In genomic region chr17:541253-542190, GRCh38 we compare ENCODE assay signal across 7 cellular contexts.
DNase-seq lines count a peak whose midpoint lies in the region; ATAC-seq, FAIRE-seq and TF ChIP-seq lines count a peak whose summit lies in the region.
"Not testable (repeated sequence)": the region's sequence is repeated elsewhere in the genome, so short reads cannot be mapped to it uniquely, and the experiment has no call there.

No MANE protein-coding gene starts in this region.

- POLR2A ChIA-PET in H1 (lab: Charles Lee; ENCODE audit: partially characterized antibody); HepG2 (lab: Yijun Ruan, JAX): not testable (repeated sequence)

- not testable (repeated sequence) for ATAC-seq in HepG2

- H3K23ac ChIP-seq in H1 (ENCODE audit: insufficient read length) = not testable (repeated sequence)

- peak overlapping the region in 1 of 10 experiments; percentile 7; a peak in 1 of 20 replicates for H3K4me3 ChIP-seq in BLaER1 treated with 17β-estradiol and CSF1 and Interleukin-3, amounts not matched to agents 10 nM and 100 nM
- not testable (repeated sequence) for H3K4me3 ChIP-seq in astrocyte (ENCODE audit: insufficient read depth, low read depth, low read length); H1 (ENCODE audit: extremely low read depth in 1 of 4, insufficient read depth in 2 of 4, low read depth in 3 of 4, low read length in 4 of 4); HepG2 (replicated peaks in 1 of 3; ENCODE audit: insufficient read depth in 1 of 3, low read depth in 2 of 3, low read length in 3 of 3); neural progenitor cell

- DNase-seq in HTR-8/SVneo (ENCODE audit: insufficient read length, low spot score); astrocyte (ENCODE audit: low read depth); H1 (ENCODE audit: low read depth in 1 of 2, low spot score in 2 of 2); HepG2 (ENCODE audit: low spot score); neural progenitor cell (ENCODE audit: low spot score); urothelium cell line (ENCODE audit: low spot score): not testable (repeated sequence)

- not testable (repeated sequence) for H2BK120ac ChIP-seq in H1 (replicated peaks; ENCODE audit: low read depth, low read length)

- not testable (repeated sequence) for H4K8ac ChIP-seq in H1 (ENCODE audit: extremely low read depth, insufficient read depth, low read length)

- not testable (repeated sequence) for H3K27me3 Mint-ChIP-seq in astrocyte (ENCODE audit: low read depth, unreplicated experiment); neural progenitor cell (ENCODE audit: insufficient read depth, low read depth)

- in situ Hi-C loops in HepG2 (cut with HindIII; ENCODE audit: extremely low pct_ligation_motif_present, low pct_unique_long_range_greater_than_20kb) = not testable (repeated sequence)

- H3K4me2 ChIP-seq in BLaER1 treated with 17β-estradiol and CSF1 and Interleukin-3, amounts not matched to agents 10 nM and 100 nM = peak overlapping the region; percentile 67 to 92 (median 81)
- not testable (repeated sequence) for H3K4me2 ChIP-seq in astrocyte (ENCODE audit: low read length); H1 (ENCODE audit: insufficient read depth in 1 of 2, low read depth in 2 of 2, low read length in 2 of 2); HepG2 (ENCODE audit: low read depth, low read length); neural progenitor cell

- not testable (repeated sequence) for H3K4ac ChIP-seq in H1 (replicated peaks; ENCODE audit: insufficient read length, low read depth, low read length)

- H2BK15ac ChIP-seq in H1 (ENCODE audit: low read length) = not testable (repeated sequence)

- not testable (repeated sequence) for H3K79me1 ChIP-seq in H1 (ENCODE audit: low read depth, low read length)

- WGBS in H1 (ENCODE audit: extremely low coverage in 1 of 2, insufficient coverage in 1 of 2, insufficient read length in 1 of 2, insufficient replicate concordance in 2 of 2, low coverage in 1 of 2, low lambda C conversion rate in 2 of 2, missing lambda C conversion rate in 1 of 2), 2 experiments = 93% methylated on average over 37 of the region's 37 CpGs; no CpG with 5 or more reads in 1 of the 2 experiments
- 91% methylated on average over 37 of the region's 37 CpGs for WGBS in HepG2 (ENCODE audit: low lambda C conversion rate)

- H3K36me3 Mint-ChIP-seq in astrocyte (ENCODE audit: low read depth, unreplicated experiment) = peaks cover 30% of the 10 kb centered on the region
- peaks cover 19% of the 10 kb centered on the region for H3K36me3 Mint-ChIP-seq in neural progenitor cell

- not testable (repeated sequence) for H2BK5ac ChIP-seq in H1 (ENCODE audit: low read depth, low read length)

- not testable (repeated sequence) for H3K79me2 ChIP-seq in astrocyte (ENCODE audit: insufficient read depth, low read length); H1 (ENCODE audit: control insufficient read depth in 1 of 2, insufficient read depth in 2 of 2, low read length in 2 of 2); HepG2 (ENCODE audit: insufficient read depth, low read length); neural progenitor cell (ENCODE audit: low read depth)

- not testable (repeated sequence) for H3K56ac ChIP-seq in H1 (replicated peaks; ENCODE audit: insufficient read length, low read depth, low read length)

- not testable (repeated sequence) for H4K91ac ChIP-seq in H1 (replicated peaks; ENCODE audit: insufficient read length, low read length)

- peaks cover 15 to 54% (median 38%) of the 10 kb centered on the region in 11 experiments for H3K36me3 ChIP-seq in BLaER1 treated with 17β-estradiol and CSF1 and Interleukin-3, amounts not matched to agents 10 nM and 100 nM
- H3K36me3 ChIP-seq in astrocyte (ENCODE audit: insufficient read depth, low read length); H1 (ENCODE audit: control insufficient read depth in 2 of 4, insufficient read depth in 4 of 4, low read length in 3 of 4); neural progenitor cell: not testable (repeated sequence)
- peaks cover 2 to 20% of the 10 kb centered on the region in 2 experiments; a peak in 4 of 5 replicates for H3K36me3 ChIP-seq in HepG2 (replicated peaks in 1 of 2; ENCODE audit: control insufficient read depth in 1 of 2, insufficient read depth in 2 of 2, low read length in 2 of 2)

- not testable (repeated sequence) for H3K9me3 Mint-ChIP-seq in astrocyte (ENCODE audit: unreplicated experiment); neural progenitor cell

- not testable (repeated sequence) for H3K18ac ChIP-seq in H1 (ENCODE audit: extremely low read depth, low read length)

- H2AFZ ChIP-seq in astrocyte (ENCODE audit: low read depth, low read length); H1 (ENCODE audit: low read length); HepG2 (ENCODE audit: low read length); neural progenitor cell (replicated peaks): not testable (repeated sequence)

- peaks cover 44 to 90% (median 71%) of the 10 kb centered on the region in 10 experiments for H3K4me1 ChIP-seq in BLaER1 treated with 17β-estradiol and CSF1 and Interleukin-3, amounts not matched to agents 10 nM and 100 nM
- not testable (repeated sequence) for H3K4me1 ChIP-seq in astrocyte (ENCODE audit: insufficient read depth, low read length); HepG2 (ENCODE audit: insufficient read depth, low read length); neural progenitor cell
- H3K4me1 ChIP-seq in H1 (replicated peaks in 1 of 4; ENCODE audit: control insufficient read depth in 3 of 4, insufficient read depth in 4 of 4, low read length in 3 of 4) = peaks cover 0 to 13% (median 3%) of the 10 kb centered on the region in 4 experiments; a peak in 5 of 7 replicates

- H3K27me3 ChIP-seq in BLaER1 treated with 17β-estradiol and CSF1 and Interleukin-3, amounts not matched to agents 10 nM and 100 nM; astrocyte (ENCODE audit: insufficient read depth, low read length); H1 (replicated peaks in 1 of 4; ENCODE audit: control insufficient read depth in 3 of 4, extremely low read depth in 1 of 4, insufficient read depth in 3 of 4, low read length in 3 of 4); HepG2 (ENCODE audit: control insufficient read depth in 1 of 2, insufficient read depth in 2 of 2, low read length in 2 of 2); neural progenitor cell: not testable (repeated sequence)

- not testable (repeated sequence) for TF ChIP-seq CTCF in astrocyte (IDR thresholded peaks at IDR 0.05; ENCODE audit: insufficient read depth, low read depth, low read length); H1 (IDR thresholded peaks at IDR 0.05; ENCODE audit: control extremely low read depth in 1 of 3, insufficient read depth in 1 of 3, low read depth in 1 of 3, low read length in 3 of 3); HepG2 (CRISPR knock-in tag; IDR thresholded peaks at IDR 0.05); neural progenitor cell (IDR thresholded peaks at IDR 0.05)

- FAIRE-seq in HTR-8/SVneo (lab: Jason Lieb, UNC) (peak; percentile 73), H1 (lab: Jason Lieb, UNC) (peak; percentile 73), urothelium cell line (lab: Jason Lieb, UNC) (peak; percentile 27)
- FAIRE-seq in astrocyte (lab: Jason Lieb, UNC); HepG2 (lab: Jason Lieb, UNC): not testable (repeated sequence)

- H2BK12ac ChIP-seq in H1 (ENCODE audit: low read depth, low read length) = peak overlapping the region; percentile 0; the same call in 1 of the 2 replicates

- TF ChIP-seq RAD21 in H1 (IDR thresholded peaks at IDR 0.05 in 1 of 2, conservative IDR thresholded peaks at IDR 0.05 in 1 of 2; ENCODE audit: low read depth in 2 of 2, low read length in 2 of 2); HepG2 (CRISPR knock-in tag; IDR thresholded peaks at IDR 0.05): not testable (repeated sequence)

- H2AK5ac ChIP-seq in H1 (ENCODE audit: low read depth, low read length) = peak overlapping the region; percentile 45; the same call in 1 of the 2 replicates

- H3K27ac Mint-ChIP-seq in astrocyte (ENCODE audit: unreplicated experiment) (peak overlapping the region; percentile 8), neural progenitor cell (peak overlapping the region; percentile 6)

- not testable (repeated sequence) for TF ChIP-seq EP300 in H1 (IDR thresholded peaks at IDR 0.05; ENCODE audit: borderline replicate concordance in 1 of 2, low read depth in 2 of 2, low read length in 2 of 2); HepG2 (IDR thresholded peaks at IDR 0.05; ENCODE audit: low read depth in 2 of 2, low read length in 2 of 2); HepG2 (CRISPR knock-in tag; IDR thresholded peaks at IDR 0.05; ENCODE audit: borderline replicate concordance)

- not testable (repeated sequence) for H4K5ac ChIP-seq in H1 (ENCODE audit: insufficient read length, low read depth, low read length)

- H3F3A ChIP-seq in neural progenitor cell (ENCODE audit: low read depth) = not testable (repeated sequence)

- CTCF ChIA-PET in H1 (lab: Charles Lee; ENCODE audit: partially characterized antibody) = interaction anchor here (4.3 kb wide), 1 partner anchor 129 kb away, joined by 18 read pairs; no protein-coding TSS in a partner anchor
- CTCF ChIA-PET in HepG2 (lab: Yijun Ruan, JAX; ENCODE audit: low intra/inter-chr PET ratio, low total read pairs) = not testable (repeated sequence)

- not testable (repeated sequence) for H3K23me2 ChIP-seq in H1 (ENCODE audit: low read depth, low read length)

- not testable (repeated sequence) for BruUV-seq in HepG2 (replicated peaks; lab: Mats Ljungman, UMichigan)

- TF ChIP-seq POLR2A in H1 (IDR thresholded peaks at IDR 0.05; ENCODE audit: control extremely low read depth in 1 of 2, low read depth in 2 of 2, low read length in 2 of 2); HepG2 (IDR thresholded peaks at IDR 0.05; ENCODE audit: insufficient read depth in 1 of 2, low read depth in 2 of 2, low read length in 2 of 2): not testable (repeated sequence)

- H3K9ac ChIP-seq in BLaER1 treated with 17β-estradiol and CSF1 and Interleukin-3, amounts not matched to agents 10 nM and 100 nM = peak overlapping the region in 9 of 11 experiments; percentile 29 to 74 (median 72); a peak in 17 of 22 replicates
- H3K9ac ChIP-seq in astrocyte (ENCODE audit: low read length); H1 (replicated peaks in 1 of 4; ENCODE audit: extremely low read depth in 1 of 4, low read depth in 3 of 4, low read length in 3 of 4); HepG2 (ENCODE audit: insufficient read depth, low read depth, low read length); neural progenitor cell: not testable (repeated sequence)

- H3K27ac ChIP-seq in BLaER1 treated with 17β-estradiol and CSF1 and Interleukin-3, amounts not matched to agents 10 nM and 100 nM = peak overlapping the region; percentile 37 to 99 (median 94); a peak in 19 of 22 replicates
- not testable (repeated sequence) for H3K27ac ChIP-seq in astrocyte (ENCODE audit: low read depth, low read length); H1 (ENCODE audit: low read depth, low read length); HepG2 (ENCODE audit: extremely low read length, insufficient read depth, low read length); neural progenitor cell

- not testable (repeated sequence) for H4K20me1 ChIP-seq in BLaER1 treated with 17β-estradiol and CSF1 and Interleukin-3, amounts not matched to agents 10 nM and 100 nM; astrocyte (ENCODE audit: insufficient read depth, low read length); H1 (replicated peaks in 1 of 2; ENCODE audit: control insufficient read depth in 1 of 2, insufficient read depth in 2 of 2, low read length in 2 of 2); HepG2 (ENCODE audit: insufficient read depth, low read length); neural progenitor cell (ENCODE audit: low read depth)

- not testable (repeated sequence) for H3K14ac ChIP-seq in H1 (ENCODE audit: insufficient read length)

- intact Hi-C loops in HepG2 (cut with micrococcal nuclease; ENCODE audit: unreplicated experiment) = not testable (repeated sequence)

- H3K4me1 Mint-ChIP-seq in astrocyte (ENCODE audit: low read depth, unreplicated experiment) (peaks cover 22% of the 10 kb centered on the region), neural progenitor cell (peaks cover 13% of the 10 kb centered on the region)

- H3K4me3 Mint-ChIP-seq in astrocyte (ENCODE audit: unreplicated experiment); neural progenitor cell: not testable (repeated sequence)

- peaks cover 0 to 36% (median 0%) of the 10 kb centered on the region in 11 experiments; a peak in 6 of 22 replicates for H3K9me3 ChIP-seq in BLaER1 treated with 17β-estradiol and CSF1 and Interleukin-3, amounts not matched to agents 10 nM and 100 nM (replicated peaks in 1 of 11)
- H3K9me3 ChIP-seq in astrocyte (ENCODE audit: insufficient read depth, low read depth, low read length); H1 (ENCODE audit: insufficient read depth in 2 of 2, low read depth in 1 of 2, low read length in 1 of 2); HepG2 (ENCODE audit: low read length); neural progenitor cell (ENCODE audit: low read depth): not testable (repeated sequence)

- not testable (repeated sequence) for H2BK20ac ChIP-seq in H1 (ENCODE audit: low read length)
